11 cellular contexts compared by ENCODE assay signal in the genomic region with DNA sequence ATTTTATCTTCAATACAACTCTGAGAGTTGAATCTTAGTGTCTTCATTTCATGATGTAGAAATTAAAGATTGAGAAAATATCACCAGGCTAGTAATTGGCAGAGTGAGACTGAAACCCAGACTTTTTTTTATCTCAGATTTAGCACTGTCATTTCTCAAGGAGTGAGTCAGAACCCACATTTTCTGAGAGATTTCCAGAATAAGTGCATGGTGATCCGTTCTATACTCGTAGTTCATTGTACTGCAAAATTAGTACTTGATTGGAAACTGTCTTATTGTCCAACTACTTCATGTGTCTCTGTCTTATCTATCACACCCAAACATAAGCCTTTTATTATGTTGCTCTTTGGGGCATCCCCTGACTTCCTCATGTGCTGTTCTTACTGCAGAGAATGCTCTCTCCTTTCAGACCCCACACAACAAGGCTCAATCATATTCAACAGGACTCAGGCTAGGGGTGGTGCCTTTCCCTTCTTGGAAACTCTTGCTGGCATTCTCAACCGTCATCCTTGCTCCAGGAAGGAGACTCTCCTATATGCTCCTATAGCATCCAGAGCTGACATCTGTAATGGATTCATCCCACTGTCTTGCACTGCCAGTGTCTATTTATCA.
A peak's percentile ranks its signal among the peaks of the same experiment; 100 is the strongest.
DNase-seq lines count a peak whose midpoint lies in the region; ATAC-seq and TF ChIP-seq lines count a peak whose summit lies in the region.
"Had no signal": no experiment of that assay in that cellular context is flagged by ENCODE, and none has a peak within 500 bp of the region (broad histone marks: within the 10 kb centered on the region; RNA-seq: fewer than 3 reads in every experiment).

No MANE protein-coding gene starts in this region.

- H3K27ac Mint-ChIP-seq in HFFc6, result peak overlapping the region; percentile 91
- H3K27ac Mint-ChIP-seq in activated T-helper 17 cell treated with anti-CD3 and anti-CD28 coated beads, Interleukin-2, amount 50 U/mL, for 72 hours, result no peak overlapping the region
- H3K27ac Mint-ChIP-seq: activated CD4-positive, alpha-beta memory T cell treated with anti-CD3 and anti-CD28 coated beads, Interleukin-2, amount 10 ng/mL, durations not matched to agents 7 days and 5 days had no signal

- no peaks in the 10 kb centered on the region for H3K9me3 ChIP-seq in gastroesophageal sphincter
- H3K9me3 ChIP-seq in tibial nerve, result no peaks in the 10 kb centered on the region

- peaks cover 95% of the 10 kb centered on the region for H3K4me1 Mint-ChIP-seq in HFFc6 (ENCODE audit: low read depth)
- H3K4me1 Mint-ChIP-seq in activated T-helper 17 cell treated with anti-CD3 and anti-CD28 coated beads, Interleukin-2, amount 50 U/mL, for 72 hours, result no peaks in the 10 kb centered on the region

- TF ChIP-seq POLR2A in gastroesophageal sphincter (IDR thresholded peaks at IDR 0.05), result no peak
- no peak for TF ChIP-seq POLR2A in tibial nerve (IDR thresholded peaks at IDR 0.05)

- H3K4me3 Mint-ChIP-seq in HFFc6, result no peak overlapping the region
- H3K4me3 Mint-ChIP-seq in activated T-helper 17 cell treated with anti-CD3 and anti-CD28 coated beads, Interleukin-2, amount 50 U/mL, for 72 hours, result no peak overlapping the region
- H3K4me3 Mint-ChIP-seq: activated CD4-positive, alpha-beta memory T cell treated with anti-CD3 and anti-CD28 coated beads, Interleukin-2, amount 10 ng/mL, durations not matched to agents 7 days and 5 days had no signal

- H2AFZ ChIP-seq in ACC112 (ENCODE audit: low read length, unreplicated experiment), result no peak overlapping the region

- DNase-seq in HFFc6 (peak; percentile 55), tibial nerve (ENCODE audit: low spot score in 2 of 2) (no peak), activated gamma-delta T cell (lab: John Stamatoyannopoulos, UW) (no peak)
- DNase-seq: activated CD4-positive, alpha-beta memory T cell treated with anti-CD3 and anti-CD28 coated beads, Interleukin-2, amount 10 ng/mL, durations not matched to agents 7 days and 5 days; NCI-H2029 had no signal

- no peaks in the 10 kb centered on the region for H3K27me3 Mint-ChIP-seq in HFFc6 (ENCODE audit: insufficient read depth)
- H3K27me3 Mint-ChIP-seq in activated T-helper 17 cell treated with anti-CD3 and anti-CD28 coated beads, Interleukin-2, amount 50 U/mL, for 72 hours, result peaks cover 11% of the 10 kb centered on the region

- peaks cover 91% of the 10 kb centered on the region for H3K4me1 ChIP-seq in ACC112 (ENCODE audit: control insufficient read depth, insufficient read depth, low read length, unreplicated experiment)
- H3K4me1 ChIP-seq in gastroesophageal sphincter, result peaks cover 0 to 89% (median 5%) of the 10 kb centered on the region in 3 donors
- H3K4me1 ChIP-seq in tibial nerve, result peaks cover 4 to 90% (median 32%) of the 10 kb centered on the region in 4 donors

- no peaks in the 10 kb centered on the region for H3K27me3 ChIP-seq in ACC112 (ENCODE audit: insufficient read depth, low read length)
- no peaks in the 10 kb centered on the region for H3K27me3 ChIP-seq in gastroesophageal sphincter
- no peaks in the 10 kb centered on the region for H3K27me3 ChIP-seq in tibial nerve

- TF ChIP-seq EP300 in gastroesophageal sphincter (IDR thresholded peaks at IDR 0.05) (no peak), tibial nerve (IDR thresholded peaks at IDR 0.05) (no peak)

- H3K36me3 ChIP-seq in ACC112 (ENCODE audit: insufficient read depth, low read length) (peaks cover 20% of the 10 kb centered on the region), gastroesophageal sphincter (no peaks in the 10 kb centered on the region), tibial nerve (no peaks in the 10 kb centered on the region)

- TF ChIP-seq CTCF in HFFc6 (IDR thresholded peaks at IDR 0.05), result no peak
- TF ChIP-seq CTCF in gastroesophageal sphincter (IDR thresholded peaks at IDR 0.05), result no peak
- no peak for TF ChIP-seq CTCF in tibial nerve (IDR thresholded peaks at IDR 0.05)

- ATAC-seq in activated T-helper 17 cell treated with anti-CD3 and anti-CD28 coated beads, Interleukin-2, amount 50 U/mL, for 72 hours (replicated peaks), result peak; percentile 73
- ATAC-seq in gastroesophageal sphincter, result no peak
- no peak for ATAC-seq in GM21737 (IDR thresholded peaks at IDR 0.05; ENCODE audit: unreplicated experiment)
- ATAC-seq in HG02970 (IDR thresholded peaks at IDR 0.05; ENCODE audit: low FRiP score, unreplicated experiment), result no peak
- ATAC-seq: HepG2 had no signal

- H3K27ac ChIP-seq in ACC112 (ENCODE audit: low read depth, low read length) (peak overlapping the region; percentile 99), gastroesophageal sphincter (peak overlapping the region in 3 of 4 donors; percentile 10 to 81 (median 79)), tibial nerve (peak overlapping the region in 2 of 4 donors; percentile 51 to 90)

- WGBS in gastroesophageal sphincter (ENCODE audit: low coverage in 1 of 2), 2 donors, result 29 to 47% methylated on average over 3 of the region's 3 CpGs
- 42 to 44% methylated on average over 3 of the region's 3 CpGs for WGBS in tibial nerve, 2 donors

- H3K36me3 Mint-ChIP-seq in HFFc6 (ENCODE audit: low read depth), result peaks cover 40% of the 10 kb centered on the region
- no peaks in the 10 kb centered on the region for H3K36me3 Mint-ChIP-seq in activated T-helper 17 cell treated with anti-CD3 and anti-CD28 coated beads, Interleukin-2, amount 50 U/mL, for 72 hours (ENCODE audit: low read depth)

- H3K9me3 Mint-ChIP-seq in HFFc6, result no peaks in the 10 kb centered on the region
- H3K9me3 Mint-ChIP-seq in activated T-helper 17 cell treated with anti-CD3 and anti-CD28 coated beads, Interleukin-2, amount 50 U/mL, for 72 hours, result no peaks in the 10 kb centered on the region
- H3K9me3 Mint-ChIP-seq: activated CD4-positive, alpha-beta memory T cell treated with anti-CD3 and anti-CD28 coated beads, Interleukin-2, amount 10 ng/mL, durations not matched to agents 7 days and 5 days had no signal

- peaks cover 84% of the 10 kb centered on the region for H3K79me2 ChIP-seq in ACC112 (ENCODE audit: control insufficient read depth, insufficient read depth, low read length, unreplicated experiment)

- H3K4me3 ChIP-seq in ACC112 (ENCODE audit: low read depth, low read length), result no peak overlapping the region
- H3K4me3 ChIP-seq in gastroesophageal sphincter, result no peak overlapping the region
- no peak overlapping the region for H3K4me3 ChIP-seq in tibial nerve
